Comparison of ENCODE assay signal across 8 cellular contexts in genomic region chr2:136131961-136132839, GRCh38. TPM values are rescaled to one million over a fixed set of nuclear protein-coding genes. Genes with fewer than 3 reads are reported as not detected.
DNase-seq lines count a peak whose midpoint lies in the region; ATAC-seq and TF ChIP-seq lines count a peak whose summit lies in the region.

No MANE protein-coding gene starts in this region.

- DNase-seq in DMS153 (lab: John Stamatoyannopoulos, UW) (peak; percentile 31), DMS153 treated with DMSO at 0.1 percent for 48 hours (lab: John Stamatoyannopoulos, UW; ENCODE audit: unreplicated experiment) (no peak), T-helper 17 cell (peak in 2 of 3 donors; percentile 54 to 75), endothelial cell (ENCODE audit: low spot score) (no peak), type B pancreatic cell (ENCODE audit: extremely low spot score, unreplicated experiment) (no peak), hippocampal formation (lab: John Stamatoyannopoulos, UW) (no peak)
- DNase-seq in effector CD8-positive, alpha-beta T cell (lab: John Stamatoyannopoulos, UW) = peak; percentile 62

- ATAC-seq in HG03025 (IDR thresholded peaks at IDR 0.05; ENCODE audit: low FRiP score, unreplicated experiment) = peak; percentile 70
- ATAC-seq in T-helper 17 cell = peak; percentile 57

- H3K27me3 Mint-ChIP-seq in T-helper 17 cell = no peaks in the 10 kb centered on the region
- H3K27me3 Mint-ChIP-seq in endothelial cell (ENCODE audit: unreplicated experiment) = peaks cover 10% of the 10 kb centered on the region
- peaks cover 49% of the 10 kb centered on the region for H3K27me3 Mint-ChIP-seq in type B pancreatic cell

- H3K27ac Mint-ChIP-seq in T-helper 17 cell (peak overlapping the region; percentile 97), endothelial cell (ENCODE audit: unreplicated experiment) (no peak overlapping the region), type B pancreatic cell (no peak overlapping the region)

- H3K4me3 Mint-ChIP-seq in T-helper 17 cell = peak overlapping the region; percentile 85
- H3K4me3 Mint-ChIP-seq in endothelial cell (ENCODE audit: unreplicated experiment) = no peak overlapping the region
- H3K4me3 Mint-ChIP-seq in type B pancreatic cell = no peak overlapping the region

- no peaks in the 10 kb centered on the region for H3K36me3 Mint-ChIP-seq in T-helper 17 cell (ENCODE audit: low read depth)
- H3K36me3 Mint-ChIP-seq in endothelial cell (ENCODE audit: low read depth, unreplicated experiment) = no peaks in the 10 kb centered on the region
- H3K36me3 Mint-ChIP-seq in type B pancreatic cell = no peaks in the 10 kb centered on the region

- H3K4me1 Mint-ChIP-seq in T-helper 17 cell (peaks cover 88% of the 10 kb centered on the region), endothelial cell (ENCODE audit: unreplicated experiment) (peaks cover 11% of the 10 kb centered on the region), type B pancreatic cell (ENCODE audit: unreplicated experiment) (peaks cover 6% of the 10 kb centered on the region)

- no peaks in the 10 kb centered on the region for H3K9me3 ChIP-seq in T-helper 17 cell (ENCODE audit: control insufficient read depth, low read length, poor library complexity, severe bottlenecking)

- TF ChIP-seq CTCF in endothelial cell (IDR thresholded peaks at IDR 0.05; ENCODE audit: unreplicated experiment) (no peak), type B pancreatic cell (conservative IDR thresholded peaks at IDR 0.05) (no peak)

- H3K9me3 Mint-ChIP-seq in endothelial cell (ENCODE audit: unreplicated experiment) = no peaks in the 10 kb centered on the region
- no peaks in the 10 kb centered on the region for H3K9me3 Mint-ChIP-seq in type B pancreatic cell

RNA-seq across cellular contexts. Expression of gene CXCR4, which starts 14.3 kb away (rescaled TPM):
- 1,000 to 10,000 TPM; 1,189 to 1,429 TPM for total RNA-seq in T-helper 17 cell
- 255 TPM for total RNA-seq in endothelial cell (ENCODE audit: unreplicated experiment)
- 5.2 and 34.8 TPM in 2 replicates for total RNA-seq in type B pancreatic cell (ENCODE audit: low replicate concordance)

Comparison
In these comparisons a context has a peak if more than half of its experiments do, and no peak if none do; other contexts are left out.
1. DNase-seq: peak in DMS153 (single experiment), T-helper 17 cell (2 of 3) and effector CD8-positive, alpha-beta T cell (single experiment); none in DMS153 treated with DMSO at 0.1 percent for 48 hours (single experiment), endothelial cell (single experiment), type B pancreatic cell (single experiment) and hippocampal formation (0 of 2).